1 cellular context compared by ENCODE assay signal in the genomic region with DNA sequence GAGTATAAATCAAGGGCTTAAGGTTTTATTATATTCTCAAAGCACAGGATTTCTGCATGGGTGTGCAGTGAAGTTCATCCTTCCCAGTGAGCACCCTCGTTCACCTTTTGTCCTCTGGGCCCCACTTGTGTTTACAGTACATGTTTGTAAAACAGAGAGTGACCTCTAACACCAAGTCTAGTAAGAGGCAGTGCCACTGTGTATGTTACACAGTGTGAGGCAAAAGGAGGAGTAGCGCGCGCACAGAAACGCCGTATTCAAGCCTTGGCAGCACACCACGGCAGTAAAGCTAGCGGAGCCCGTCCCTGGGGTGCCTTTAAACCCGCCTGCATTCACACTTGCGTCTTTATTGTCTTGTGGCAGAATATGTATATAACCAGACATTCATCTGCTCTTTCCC.
TF ChIP-seq lines count a peak whose summit lies in the region.

No MANE protein-coding gene starts in this region.

TF ChIP-seq in HepG2, 621 proteins besides CTCF, POLR2A, EP300 and RAD21 (continued from another document and continues in another):
- TF ChIP-seq, protein P1, sequence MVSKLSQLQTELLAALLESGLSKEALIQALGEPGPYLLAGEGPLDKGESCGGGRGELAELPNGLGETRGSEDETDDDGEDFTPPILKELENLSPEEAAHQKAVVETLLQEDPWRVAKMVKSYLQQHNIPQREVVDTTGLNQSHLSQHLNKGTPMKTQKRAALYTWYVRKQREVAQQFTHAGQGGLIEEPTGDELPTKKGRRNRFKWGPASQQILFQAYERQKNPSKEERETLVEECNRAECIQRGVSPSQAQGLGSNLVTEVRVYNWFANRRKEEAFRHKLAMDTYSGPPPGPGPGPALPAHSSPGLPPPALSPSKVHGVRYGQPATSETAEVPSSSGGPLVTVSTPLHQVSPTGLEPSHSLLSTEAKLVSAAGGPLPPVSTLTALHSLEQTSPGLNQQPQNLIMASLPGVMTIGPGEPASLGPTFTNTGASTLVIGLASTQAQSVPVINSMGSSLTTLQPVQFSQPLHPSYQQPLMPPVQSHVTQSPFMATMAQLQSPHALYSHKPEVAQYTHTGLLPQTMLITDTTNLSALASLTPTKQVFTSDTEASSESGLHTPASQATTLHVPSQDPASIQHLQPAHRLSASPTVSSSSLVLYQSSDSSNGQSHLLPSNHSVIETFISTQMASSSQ (IDR thresholded peaks at IDR 0.05; ENCODE audit: low read depth), result no peak
- TF ChIP-seq, protein P1 (CRISPR knock-in tag; IDR thresholded peaks at IDR 0.05; ENCODE audit: borderline replicate concordance), result no peak
- TF ChIP-seq MATR3 (CRISPR knock-in tag; IDR thresholded peaks at IDR 0.05), result no peak
- TF ChIP-seq RARA (CRISPR knock-in tag; IDR thresholded peaks at IDR 0.05), result peak; percentile 90
- TF ChIP-seq FOXA1 (IDR thresholded peaks at IDR 0.05), result no peak
- TF ChIP-seq FOXA1 (CRISPR knock-in tag; IDR thresholded peaks at IDR 0.05), result peak; percentile 66
- TF ChIP-seq, protein P2, sequence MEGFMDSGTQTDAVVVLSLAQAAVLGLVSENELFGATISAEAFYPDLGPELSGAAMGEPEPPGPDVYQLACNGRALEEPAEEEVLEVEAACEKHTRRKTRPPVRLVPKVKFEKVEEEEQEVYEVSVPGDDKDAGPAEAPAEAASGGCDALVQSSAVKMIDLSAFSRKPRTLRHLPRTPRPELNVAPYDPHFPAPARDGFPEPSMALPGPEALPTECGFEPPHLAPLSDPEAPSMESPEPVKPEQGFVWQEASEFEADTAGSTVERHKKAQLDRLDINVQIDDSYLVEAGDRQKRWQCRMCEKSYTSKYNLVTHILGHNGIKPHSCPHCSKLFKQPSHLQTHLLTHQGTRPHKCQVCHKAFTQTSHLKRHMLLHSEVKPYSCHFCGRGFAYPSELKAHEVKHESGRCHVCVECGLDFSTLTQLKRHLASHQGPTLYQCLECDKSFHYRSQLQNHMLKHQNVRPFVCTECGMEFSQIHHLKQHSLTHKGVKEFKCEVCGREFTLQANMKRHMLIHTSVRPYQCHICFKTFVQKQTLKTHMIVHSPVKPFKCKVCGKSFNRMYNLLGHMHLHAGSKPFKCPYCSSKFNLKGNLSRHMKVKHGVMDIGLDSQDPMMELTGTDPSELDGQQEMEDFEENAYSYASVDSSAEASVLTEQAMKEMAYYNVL (CRISPR knock-in tag; IDR thresholded peaks at IDR 0.05; ENCODE audit: borderline replicate concordance), result no peak
- TF ChIP-seq ZMYM3 (CRISPR knock-in tag; IDR thresholded peaks at IDR 0.05), result 0 out of 2 replicates have a peak, but pooled peaks have one; percentile 38
- no peak for TF ChIP-seq RBM22 (optimal IDR thresholded peaks at IDR 0.05; ENCODE audit: low read length)
- TF ChIP-seq ZBTB7B (CRISPR knock-in tag; IDR thresholded peaks at IDR 0.05), result no peak
- TF ChIP-seq ZNF775 (CRISPR knock-in tag; IDR thresholded peaks at IDR 0.05; ENCODE audit: borderline replicate concordance), result no peak
- no peak for TF ChIP-seq SUZ12 (IDR thresholded peaks at IDR 0.05; ENCODE audit: low read depth, low read length)
- peak; percentile 89 for TF ChIP-seq GFI1 (CRISPR knock-in tag; IDR thresholded peaks at IDR 0.05; ENCODE audit: borderline replicate concordance)
- TF ChIP-seq EEA1 (CRISPR knock-in tag; IDR thresholded peaks at IDR 0.05; ENCODE audit: borderline replicate concordance), result no peak
- TF ChIP-seq, protein P3, sequence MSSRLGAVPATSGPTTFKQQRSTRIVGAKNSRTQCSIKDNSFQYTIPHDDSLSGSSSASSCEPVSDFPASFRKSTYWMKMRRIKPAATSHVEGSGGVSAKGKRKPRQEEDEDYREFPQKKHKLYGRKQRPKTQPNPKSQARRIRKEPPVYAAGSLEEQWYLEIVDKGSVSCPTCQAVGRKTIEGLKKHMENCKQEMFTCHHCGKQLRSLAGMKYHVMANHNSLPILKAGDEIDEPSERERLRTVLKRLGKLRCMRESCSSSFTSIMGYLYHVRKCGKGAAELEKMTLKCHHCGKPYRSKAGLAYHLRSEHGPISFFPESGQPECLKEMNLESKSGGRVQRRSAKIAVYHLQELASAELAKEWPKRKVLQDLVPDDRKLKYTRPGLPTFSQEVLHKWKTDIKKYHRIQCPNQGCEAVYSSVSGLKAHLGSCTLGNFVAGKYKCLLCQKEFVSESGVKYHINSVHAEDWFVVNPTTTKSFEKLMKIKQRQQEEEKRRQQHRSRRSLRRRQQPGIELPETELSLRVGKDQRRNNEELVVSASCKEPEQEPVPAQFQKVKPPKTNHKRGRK (CRISPR knock-in tag; IDR thresholded peaks at IDR 0.05), result no peak
- no peak for TF ChIP-seq ZNF557 (CRISPR knock-in tag; IDR thresholded peaks at IDR 0.05)
- TF ChIP-seq, protein P4, sequence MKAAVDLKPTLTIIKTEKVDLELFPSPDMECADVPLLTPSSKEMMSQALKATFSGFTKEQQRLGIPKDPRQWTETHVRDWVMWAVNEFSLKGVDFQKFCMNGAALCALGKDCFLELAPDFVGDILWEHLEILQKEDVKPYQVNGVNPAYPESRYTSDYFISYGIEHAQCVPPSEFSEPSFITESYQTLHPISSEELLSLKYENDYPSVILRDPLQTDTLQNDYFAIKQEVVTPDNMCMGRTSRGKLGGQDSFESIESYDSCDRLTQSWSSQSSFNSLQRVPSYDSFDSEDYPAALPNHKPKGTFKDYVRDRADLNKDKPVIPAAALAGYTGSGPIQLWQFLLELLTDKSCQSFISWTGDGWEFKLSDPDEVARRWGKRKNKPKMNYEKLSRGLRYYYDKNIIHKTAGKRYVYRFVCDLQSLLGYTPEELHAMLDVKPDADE (CRISPR knock-in tag; IDR thresholded peaks at IDR 0.05), result no peak
- TF ChIP-seq SATB2 (CRISPR knock-in tag; IDR thresholded peaks at IDR 0.05), result no peak
- TF ChIP-seq BCL6 (CRISPR knock-in tag; IDR thresholded peaks at IDR 0.05), result peak; percentile 49
- TF ChIP-seq HMGA1 (CRISPR knock-in tag; conservative IDR thresholded peaks at IDR 0.05), result no peak
- TF ChIP-seq ZNF17 (CRISPR knock-in tag; IDR thresholded peaks at IDR 0.05), result no peak
- TF ChIP-seq, protein P5, sequence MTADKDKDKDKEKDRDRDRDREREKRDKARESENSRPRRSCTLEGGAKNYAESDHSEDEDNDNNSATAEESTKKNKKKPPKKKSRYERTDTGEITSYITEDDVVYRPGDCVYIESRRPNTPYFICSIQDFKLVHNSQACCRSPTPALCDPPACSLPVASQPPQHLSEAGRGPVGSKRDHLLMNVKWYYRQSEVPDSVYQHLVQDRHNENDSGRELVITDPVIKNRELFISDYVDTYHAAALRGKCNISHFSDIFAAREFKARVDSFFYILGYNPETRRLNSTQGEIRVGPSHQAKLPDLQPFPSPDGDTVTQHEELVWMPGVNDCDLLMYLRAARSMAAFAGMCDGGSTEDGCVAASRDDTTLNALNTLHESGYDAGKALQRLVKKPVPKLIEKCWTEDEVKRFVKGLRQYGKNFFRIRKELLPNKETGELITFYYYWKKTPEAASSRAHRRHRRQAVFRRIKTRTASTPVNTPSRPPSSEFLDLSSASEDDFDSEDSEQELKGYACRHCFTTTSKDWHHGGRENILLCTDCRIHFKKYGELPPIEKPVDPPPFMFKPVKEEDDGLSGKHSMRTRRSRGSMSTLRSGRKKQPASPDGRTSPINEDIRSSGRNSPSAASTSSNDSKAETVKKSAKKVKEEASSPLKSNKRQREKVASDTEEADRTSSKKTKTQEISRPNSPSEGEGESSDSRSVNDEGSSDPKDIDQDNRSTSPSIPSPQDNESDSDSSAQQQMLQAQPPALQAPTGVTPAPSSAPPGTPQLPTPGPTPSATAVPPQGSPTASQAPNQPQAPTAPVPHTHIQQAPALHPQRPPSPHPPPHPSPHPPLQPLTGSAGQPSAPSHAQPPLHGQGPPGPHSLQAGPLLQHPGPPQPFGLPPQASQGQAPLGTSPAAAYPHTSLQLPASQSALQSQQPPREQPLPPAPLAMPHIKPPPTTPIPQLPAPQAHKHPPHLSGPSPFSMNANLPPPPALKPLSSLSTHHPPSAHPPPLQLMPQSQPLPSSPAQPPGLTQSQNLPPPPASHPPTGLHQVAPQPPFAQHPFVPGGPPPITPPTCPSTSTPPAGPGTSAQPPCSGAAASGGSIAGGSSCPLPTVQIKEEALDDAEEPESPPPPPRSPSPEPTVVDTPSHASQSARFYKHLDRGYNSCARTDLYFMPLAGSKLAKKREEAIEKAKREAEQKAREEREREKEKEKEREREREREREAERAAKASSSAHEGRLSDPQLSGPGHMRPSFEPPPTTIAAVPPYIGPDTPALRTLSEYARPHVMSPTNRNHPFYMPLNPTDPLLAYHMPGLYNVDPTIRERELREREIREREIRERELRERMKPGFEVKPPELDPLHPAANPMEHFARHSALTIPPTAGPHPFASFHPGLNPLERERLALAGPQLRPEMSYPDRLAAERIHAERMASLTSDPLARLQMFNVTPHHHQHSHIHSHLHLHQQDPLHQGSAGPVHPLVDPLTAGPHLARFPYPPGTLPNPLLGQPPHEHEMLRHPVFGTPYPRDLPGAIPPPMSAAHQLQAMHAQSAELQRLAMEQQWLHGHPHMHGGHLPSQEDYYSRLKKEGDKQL (CRISPR knock-in tag; IDR thresholded peaks at IDR 0.05; ENCODE audit: low read depth), result no peak
- TF ChIP-seq, protein P6, sequence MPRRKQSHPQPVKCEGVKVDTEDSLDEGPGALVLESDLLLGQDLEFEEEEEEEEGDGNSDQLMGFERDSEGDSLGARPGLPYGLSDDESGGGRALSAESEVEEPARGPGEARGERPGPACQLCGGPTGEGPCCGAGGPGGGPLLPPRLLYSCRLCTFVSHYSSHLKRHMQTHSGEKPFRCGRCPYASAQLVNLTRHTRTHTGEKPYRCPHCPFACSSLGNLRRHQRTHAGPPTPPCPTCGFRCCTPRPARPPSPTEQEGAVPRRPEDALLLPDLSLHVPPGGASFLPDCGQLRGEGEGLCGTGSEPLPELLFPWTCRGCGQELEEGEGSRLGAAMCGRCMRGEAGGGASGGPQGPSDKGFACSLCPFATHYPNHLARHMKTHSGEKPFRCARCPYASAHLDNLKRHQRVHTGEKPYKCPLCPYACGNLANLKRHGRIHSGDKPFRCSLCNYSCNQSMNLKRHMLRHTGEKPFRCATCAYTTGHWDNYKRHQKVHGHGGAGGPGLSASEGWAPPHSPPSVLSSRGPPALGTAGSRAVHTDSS (CRISPR knock-in tag; conservative IDR thresholded peaks at IDR 0.05), result no peak
- no peak for TF ChIP-seq ONECUT2 (CRISPR knock-in tag; IDR thresholded peaks at IDR 0.05)
- TF ChIP-seq, protein P7, sequence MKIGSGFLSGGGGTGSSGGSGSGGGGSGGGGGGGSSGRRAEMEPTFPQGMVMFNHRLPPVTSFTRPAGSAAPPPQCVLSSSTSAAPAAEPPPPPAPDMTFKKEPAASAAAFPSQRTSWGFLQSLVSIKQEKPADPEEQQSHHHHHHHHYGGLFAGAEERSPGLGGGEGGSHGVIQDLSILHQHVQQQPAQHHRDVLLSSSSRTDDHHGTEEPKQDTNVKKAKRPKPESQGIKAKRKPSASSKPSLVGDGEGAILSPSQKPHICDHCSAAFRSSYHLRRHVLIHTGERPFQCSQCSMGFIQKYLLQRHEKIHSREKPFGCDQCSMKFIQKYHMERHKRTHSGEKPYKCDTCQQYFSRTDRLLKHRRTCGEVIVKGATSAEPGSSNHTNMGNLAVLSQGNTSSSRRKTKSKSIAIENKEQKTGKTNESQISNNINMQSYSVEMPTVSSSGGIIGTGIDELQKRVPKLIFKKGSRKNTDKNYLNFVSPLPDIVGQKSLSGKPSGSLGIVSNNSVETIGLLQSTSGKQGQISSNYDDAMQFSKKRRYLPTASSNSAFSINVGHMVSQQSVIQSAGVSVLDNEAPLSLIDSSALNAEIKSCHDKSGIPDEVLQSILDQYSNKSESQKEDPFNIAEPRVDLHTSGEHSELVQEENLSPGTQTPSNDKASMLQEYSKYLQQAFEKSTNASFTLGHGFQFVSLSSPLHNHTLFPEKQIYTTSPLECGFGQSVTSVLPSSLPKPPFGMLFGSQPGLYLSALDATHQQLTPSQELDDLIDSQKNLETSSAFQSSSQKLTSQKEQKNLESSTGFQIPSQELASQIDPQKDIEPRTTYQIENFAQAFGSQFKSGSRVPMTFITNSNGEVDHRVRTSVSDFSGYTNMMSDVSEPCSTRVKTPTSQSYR (CRISPR knock-in tag; IDR thresholded peaks at IDR 0.05; ENCODE audit: borderline replicate concordance), result no peak
- no peak for TF ChIP-seq ZNF777 (CRISPR knock-in tag; IDR thresholded peaks at IDR 0.05)
- TF ChIP-seq, protein P8, sequence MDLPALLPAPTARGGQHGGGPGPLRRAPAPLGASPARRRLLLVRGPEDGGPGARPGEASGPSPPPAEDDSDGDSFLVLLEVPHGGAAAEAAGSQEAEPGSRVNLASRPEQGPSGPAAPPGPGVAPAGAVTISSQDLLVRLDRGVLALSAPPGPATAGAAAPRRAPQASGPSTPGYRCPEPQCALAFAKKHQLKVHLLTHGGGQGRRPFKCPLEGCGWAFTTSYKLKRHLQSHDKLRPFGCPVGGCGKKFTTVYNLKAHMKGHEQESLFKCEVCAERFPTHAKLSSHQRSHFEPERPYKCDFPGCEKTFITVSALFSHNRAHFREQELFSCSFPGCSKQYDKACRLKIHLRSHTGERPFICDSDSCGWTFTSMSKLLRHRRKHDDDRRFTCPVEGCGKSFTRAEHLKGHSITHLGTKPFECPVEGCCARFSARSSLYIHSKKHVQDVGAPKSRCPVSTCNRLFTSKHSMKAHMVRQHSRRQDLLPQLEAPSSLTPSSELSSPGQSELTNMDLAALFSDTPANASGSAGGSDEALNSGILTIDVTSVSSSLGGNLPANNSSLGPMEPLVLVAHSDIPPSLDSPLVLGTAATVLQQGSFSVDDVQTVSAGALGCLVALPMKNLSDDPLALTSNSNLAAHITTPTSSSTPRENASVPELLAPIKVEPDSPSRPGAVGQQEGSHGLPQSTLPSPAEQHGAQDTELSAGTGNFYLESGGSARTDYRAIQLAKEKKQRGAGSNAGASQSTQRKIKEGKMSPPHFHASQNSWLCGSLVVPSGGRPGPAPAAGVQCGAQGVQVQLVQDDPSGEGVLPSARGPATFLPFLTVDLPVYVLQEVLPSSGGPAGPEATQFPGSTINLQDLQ (CRISPR knock-in tag; IDR thresholded peaks at IDR 0.05), result no peak
- TF ChIP-seq, protein P9, sequence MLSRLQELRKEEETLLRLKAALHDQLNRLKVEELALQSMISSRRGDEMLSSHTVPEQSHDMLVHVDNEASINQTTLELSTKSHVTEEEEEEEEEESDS (CRISPR knock-in tag; IDR thresholded peaks at IDR 0.05; ENCODE audit: borderline replicate concordance), result no peak
- no peak for TF ChIP-seq IKZF4 (CRISPR knock-in tag; IDR thresholded peaks at IDR 0.05; ENCODE audit: borderline replicate concordance, low read depth, not compliant biosample characterization)
- TF ChIP-seq, protein P10, sequence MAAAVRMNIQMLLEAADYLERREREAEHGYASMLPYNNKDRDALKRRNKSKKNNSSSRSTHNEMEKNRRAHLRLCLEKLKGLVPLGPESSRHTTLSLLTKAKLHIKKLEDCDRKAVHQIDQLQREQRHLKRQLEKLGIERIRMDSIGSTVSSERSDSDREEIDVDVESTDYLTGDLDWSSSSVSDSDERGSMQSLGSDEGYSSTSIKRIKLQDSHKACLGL (CRISPR knock-in tag; IDR thresholded peaks at IDR 0.05), result no peak
- TF ChIP-seq ZNF235 (CRISPR knock-in tag; IDR thresholded peaks at IDR 0.05; ENCODE audit: borderline replicate concordance), result no peak
- no peak for TF ChIP-seq IRX3 (CRISPR knock-in tag; IDR thresholded peaks at IDR 0.05; ENCODE audit: borderline replicate concordance, low read depth)
- TF ChIP-seq FOXP1 (IDR thresholded peaks at IDR 0.05), result no peak
- TF ChIP-seq FOXP1 (CRISPR knock-in tag; IDR thresholded peaks at IDR 0.05), result peak; percentile 90
- no peak for TF ChIP-seq ZFP1 (CRISPR knock-in tag; IDR thresholded peaks at IDR 0.05)
